ENCODE assay signal across 8 cellular contexts in the genomic region with DNA sequence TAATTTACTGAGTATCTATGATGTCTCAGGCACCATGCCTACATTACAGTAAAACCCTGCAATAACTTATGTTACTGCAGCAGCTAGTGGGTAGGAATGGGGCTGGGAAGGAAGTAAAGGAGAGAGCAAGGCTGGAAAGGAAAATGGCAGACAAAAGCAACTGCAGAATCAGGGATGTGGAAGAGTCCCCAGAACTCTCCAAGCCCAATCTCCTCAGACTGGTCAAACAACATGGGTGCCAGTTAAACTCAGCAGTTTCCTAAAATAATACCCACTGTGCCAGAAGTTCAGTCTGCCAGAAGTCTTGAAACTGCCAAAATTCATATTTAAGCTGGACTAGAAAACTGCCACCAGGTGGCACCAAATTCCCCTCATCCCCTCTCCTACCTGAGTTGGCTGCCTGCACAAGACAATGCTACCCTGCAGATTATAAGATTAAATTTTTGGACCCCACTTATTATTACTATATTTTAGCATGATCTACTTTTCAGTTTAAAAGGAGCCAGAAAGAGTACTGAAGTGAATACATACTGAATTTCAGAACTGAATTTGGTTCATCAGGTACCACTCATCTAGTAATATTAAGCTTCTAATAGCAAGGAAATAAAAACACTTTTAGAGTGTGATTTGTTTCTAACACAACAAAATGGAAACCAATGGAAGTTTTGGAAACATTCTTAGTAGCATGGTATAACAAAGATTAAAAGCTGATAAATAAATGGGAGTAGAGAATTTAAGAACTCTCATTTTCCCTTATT.
DNase-seq lines count a peak whose midpoint lies in the region; ATAC-seq and TF ChIP-seq lines count a peak whose summit lies in the region.

No MANE protein-coding gene starts in this region.

- H3K9me2 ChIP-seq in Loucy (replicated peaks; ENCODE audit: low read depth, low read length) (no peaks in the 10 kb centered on the region), hepatocyte (replicated peaks; ENCODE audit: insufficient read depth) (no peaks in the 10 kb centered on the region)

- no peaks in the 10 kb centered on the region for H3K27me3 ChIP-seq in Loucy (ENCODE audit: insufficient read depth, low read length, poor library complexity, severe bottlenecking)
- no peaks in the 10 kb centered on the region for H3K27me3 ChIP-seq in hepatocyte
- no peaks in the 10 kb centered on the region for H3K27me3 ChIP-seq in smooth muscle cell (ENCODE audit: low read depth)

- H3K4me1 ChIP-seq in Loucy (ENCODE audit: insufficient read depth, low read length, poor library complexity, severe bottlenecking) (no peaks in the 10 kb centered on the region), hepatocyte (ENCODE audit: insufficient read depth) (no peaks in the 10 kb centered on the region), smooth muscle cell (ENCODE audit: low read depth) (peaks cover 3% of the 10 kb centered on the region)

- H3K4me2 ChIP-seq in Loucy (ENCODE audit: low read depth, low read length, poor library complexity, severe bottlenecking): no peak overlapping the region
- no peak overlapping the region for H3K4me2 ChIP-seq in hepatocyte
- no peak overlapping the region for H3K4me2 ChIP-seq in smooth muscle cell

- H3K9me3 Mint-ChIP-seq in T-helper 1 cell treated with Interleukin-12 subunit alpha and Interleukin-12 subunit beta and Interleukin-4 antibody, amounts not matched to agents 30 μg/mL and 1 μg/mL, for 36 hours: no peaks in the 10 kb centered on the region

- DNase-seq in anterior cingulate cortex (lab: John Stamatoyannopoulos, UW) (peak in 36 of 58 donors; percentile 2 to 50 (median 14)), hepatocyte (ENCODE audit: low spot score) (peak; percentile 78), smooth muscle cell (lab: John Stamatoyannopoulos, UW; ENCODE audit: unreplicated experiment) (no peak), GOT3 (lab: John Stamatoyannopoulos, UW) (no peak)

- H4K20me1 ChIP-seq in Loucy (ENCODE audit: insufficient read depth, low read length, poor library complexity, severe bottlenecking) (no peaks in the 10 kb centered on the region), hepatocyte (ENCODE audit: insufficient read depth, poor library complexity, severe bottlenecking) (no peaks in the 10 kb centered on the region), smooth muscle cell (ENCODE audit: low read depth) (peaks cover 21% of the 10 kb centered on the region)

- H3K36me3 ChIP-seq in Loucy (ENCODE audit: insufficient read depth, low read length): peaks cover 89% of the 10 kb centered on the region
- H3K36me3 ChIP-seq in hepatocyte (replicated peaks; ENCODE audit: insufficient read depth, low read depth): no peaks in the 10 kb centered on the region
- peaks cover 34% of the 10 kb centered on the region for H3K36me3 ChIP-seq in smooth muscle cell (ENCODE audit: low read depth)

- peak; percentile 86 for TF ChIP-seq CTCF in C4-2B (conservative IDR thresholded peaks at IDR 0.05)
- TF ChIP-seq CTCF in Loucy (conservative IDR thresholded peaks at IDR 0.05; ENCODE audit: low read length): peak; percentile 80
- TF ChIP-seq CTCF in hepatocyte (IDR thresholded peaks at IDR 0.05; ENCODE audit: poor library complexity): peak; percentile 80
- peak; percentile 68 for TF ChIP-seq CTCF in smooth muscle cell (IDR thresholded peaks at IDR 0.05; ENCODE audit: borderline replicate concordance, insufficient read depth, poor library complexity, severe bottlenecking)

- H3K9me3 ChIP-seq in Loucy (ENCODE audit: insufficient read depth, low read depth, low read length) (no peaks in the 10 kb centered on the region), hepatocyte (ENCODE audit: low read depth) (no peaks in the 10 kb centered on the region), smooth muscle cell (replicated peaks; ENCODE audit: low read depth) (no peaks in the 10 kb centered on the region)

- H3K27ac ChIP-seq in C4-2B: peak overlapping the region; percentile 40; the same call in 1 of the 2 replicates
- no peak overlapping the region for H3K27ac ChIP-seq in hepatocyte
- H3K27ac ChIP-seq in smooth muscle cell (ENCODE audit: low read depth): peak overlapping the region; percentile 3

- peaks cover 5% of the 10 kb centered on the region for H3K4me1 Mint-ChIP-seq in T-helper 1 cell treated with Interleukin-12 subunit alpha and Interleukin-12 subunit beta and Interleukin-4 antibody, amounts not matched to agents 30 μg/mL and 1 μg/mL, for 36 hours (ENCODE audit: low read depth)

- H3K36me3 Mint-ChIP-seq in T-helper 1 cell treated with Interleukin-12 subunit alpha and Interleukin-12 subunit beta and Interleukin-4 antibody, amounts not matched to agents 30 μg/mL and 1 μg/mL, for 36 hours (ENCODE audit: low read depth): peaks cover 40% of the 10 kb centered on the region

- peak overlapping the region; percentile 36 for H3K27ac Mint-ChIP-seq in T-helper 1 cell treated with Interleukin-12 subunit alpha and Interleukin-12 subunit beta and Interleukin-4 antibody, amounts not matched to agents 30 μg/mL and 1 μg/mL, for 36 hours

- ATAC-seq in GM19372 (IDR thresholded peaks at IDR 0.05; ENCODE audit: low read depth, unreplicated experiment): peak; percentile 84

- H3K79me2 ChIP-seq in Loucy (ENCODE audit: insufficient read depth, low read length) (no peaks in the 10 kb centered on the region), hepatocyte (no peaks in the 10 kb centered on the region), smooth muscle cell (ENCODE audit: low read depth) (no peaks in the 10 kb centered on the region)

- no peak overlapping the region for H3K4me3 Mint-ChIP-seq in T-helper 1 cell treated with Interleukin-12 subunit alpha and Interleukin-12 subunit beta and Interleukin-4 antibody, amounts not matched to agents 30 μg/mL and 1 μg/mL, for 36 hours

- H3K27me3 Mint-ChIP-seq in T-helper 1 cell treated with Interleukin-12 subunit alpha and Interleukin-12 subunit beta and Interleukin-4 antibody, amounts not matched to agents 30 μg/mL and 1 μg/mL, for 36 hours (ENCODE audit: low read depth): no peaks in the 10 kb centered on the region

- H3F3A ChIP-seq in Loucy (ENCODE audit: low read depth) (no peaks in the 10 kb centered on the region), smooth muscle cell (ENCODE audit: low read depth) (no peaks in the 10 kb centered on the region)

- H2AFZ ChIP-seq in Loucy (ENCODE audit: low read length) (no peak overlapping the region), hepatocyte (no peak overlapping the region), smooth muscle cell (ENCODE audit: low read depth) (no peak overlapping the region)

- no peak overlapping the region for H3K4me3 ChIP-seq in Loucy (ENCODE audit: low read length, poor library complexity, severe bottlenecking)
- no peak overlapping the region for H3K4me3 ChIP-seq in hepatocyte
- H3K4me3 ChIP-seq in smooth muscle cell: no peak overlapping the region

- H3K9ac ChIP-seq in Loucy (ENCODE audit: low read depth, low read length, poor library complexity, severe bottlenecking) (no peak overlapping the region), smooth muscle cell (ENCODE audit: low read depth) (no peak overlapping the region)

Comparison
In these comparisons a context has a peak if more than half of its experiments do, and no peak if none do; other contexts are left out.
1. DNase-seq: peak in anterior cingulate cortex (36 of 58) and hepatocyte (single experiment); none in smooth muscle cell (single experiment) and GOT3 (single experiment).
2. Peak in every context shown above with its lines, with median percentiles within 50 percentile points of each other: CTCF ChIP-seq.